In genomic region chr14:74911221-74911620, GRCh38 we compare ENCODE assay signal across 2 cellular contexts.
TF ChIP-seq lines count a peak whose summit lies in the region.

No MANE protein-coding gene starts in this region.

TF ChIP-seq in HCT116, 20 proteins besides CTCF, POLR2A, EP300 and RAD21:
- no peak for TF ChIP-seq FOSL1 (IDR thresholded peaks at IDR 0.05; ENCODE audit: low read depth)
- TF ChIP-seq EZH2phosphoT487 (IDR thresholded peaks at IDR 0.05; ENCODE audit: borderline replicate concordance): no peak
- no peak for TF ChIP-seq CEBPB (IDR thresholded peaks at IDR 0.05; ENCODE audit: low read depth)
- no peak for TF ChIP-seq REST (IDR thresholded peaks at IDR 0.05; ENCODE audit: low read depth)
- TF ChIP-seq EZH2 (IDR thresholded peaks at IDR 0.05): no peak
- TF ChIP-seq ZNF274 (IDR thresholded peaks at IDR 0.05; ENCODE audit: low read depth, low read length): no peak
- no peak for TF ChIP-seq MAX (IDR thresholded peaks at IDR 0.05)

TF ChIP-seq in H1, 55 proteins besides CTCF, POLR2A, EP300 and RAD21:
- TF ChIP-seq KDM1A (IDR thresholded peaks at IDR 0.05; ENCODE audit: borderline replicate concordance, low read length) (no peak), RXRA (IDR thresholded peaks at IDR 0.05; ENCODE audit: insufficient read depth, low read depth, low read length) (no peak), SAP30 (IDR thresholded peaks at IDR 0.05; ENCODE audit: insufficient read depth, insufficient replicate concordance, low read length) (no peak), RBBP5 (IDR thresholded peaks at IDR 0.05; ENCODE audit: borderline replicate concordance, low read depth, low read length) (no peak), RNF2 (IDR thresholded peaks at IDR 0.05; ENCODE audit: borderline replicate concordance, low read depth, low read length, missing control alignments, poor library complexity, severe bottlenecking) (no peak), MAFK (IDR thresholded peaks at IDR 0.05; ENCODE audit: low read depth, low read length) (no peak), FOSL1 (IDR thresholded peaks at IDR 0.05; ENCODE audit: insufficient read depth, low read depth, low read length) (no peak), TCF12 (IDR thresholded peaks at IDR 0.05; ENCODE audit: low read depth, low read length) (no peak)
- TF ChIP-seq, protein P1, sequence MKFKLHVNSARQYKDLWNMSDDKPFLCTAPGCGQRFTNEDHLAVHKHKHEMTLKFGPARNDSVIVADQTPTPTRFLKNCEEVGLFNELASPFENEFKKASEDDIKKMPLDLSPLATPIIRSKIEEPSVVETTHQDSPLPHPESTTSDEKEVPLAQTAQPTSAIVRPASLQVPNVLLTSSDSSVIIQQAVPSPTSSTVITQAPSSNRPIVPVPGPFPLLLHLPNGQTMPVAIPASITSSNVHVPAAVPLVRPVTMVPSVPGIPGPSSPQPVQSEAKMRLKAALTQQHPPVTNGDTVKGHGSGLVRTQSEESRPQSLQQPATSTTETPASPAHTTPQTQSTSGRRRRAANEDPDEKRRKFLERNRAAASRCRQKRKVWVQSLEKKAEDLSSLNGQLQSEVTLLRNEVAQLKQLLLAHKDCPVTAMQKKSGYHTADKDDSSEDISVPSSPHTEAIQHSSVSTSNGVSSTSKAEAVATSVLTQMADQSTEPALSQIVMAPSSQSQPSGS (IDR thresholded peaks at IDR 0.05; ENCODE audit: low read length): no peak
- TF ChIP-seq, protein P2, sequence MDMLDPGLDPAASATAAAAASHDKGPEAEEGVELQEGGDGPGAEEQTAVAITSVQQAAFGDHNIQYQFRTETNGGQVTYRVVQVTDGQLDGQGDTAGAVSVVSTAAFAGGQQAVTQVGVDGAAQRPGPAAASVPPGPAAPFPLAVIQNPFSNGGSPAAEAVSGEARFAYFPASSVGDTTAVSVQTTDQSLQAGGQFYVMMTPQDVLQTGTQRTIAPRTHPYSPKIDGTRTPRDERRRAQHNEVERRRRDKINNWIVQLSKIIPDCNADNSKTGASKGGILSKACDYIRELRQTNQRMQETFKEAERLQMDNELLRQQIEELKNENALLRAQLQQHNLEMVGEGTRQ (IDR thresholded peaks at IDR 0.05; ENCODE audit: low read length): no peak
TF ChIP-seq in H1: peak in this region for 0.
